ENCODE assay signal across 8 cellular contexts in genomic region chr10:96124230-96125141, GRCh38. TPM values are rescaled to one million over a fixed set of nuclear protein-coding genes. Genes with fewer than 3 reads are reported as not detected.
DNase-seq lines count a peak whose midpoint lies in the region; ATAC-seq and TF ChIP-seq lines count a peak whose summit lies in the region.

No MANE protein-coding gene starts in this region.

- ATAC-seq in GM23338, result peak; percentile 99
- ATAC-seq in HG03196 (IDR thresholded peaks at IDR 0.05; ENCODE audit: unreplicated experiment), result no peak
- ATAC-seq in HG02840 (IDR thresholded peaks at IDR 0.05; ENCODE audit: low FRiP score, unreplicated experiment), result no peak
- ATAC-seq in HG03159 (IDR thresholded peaks at IDR 0.05; ENCODE audit: unreplicated experiment), result no peak

- H3K4me3 ChIP-seq in GM23338 (peak overlapping the region; percentile 51), mucosa of stomach (ENCODE audit: low read length) (peak overlapping the region; percentile 45)

- intact Hi-C loops in dendritic cell treated with granulocyte-macrophage colony-stimulating factor and Interleukin-4, amounts not matched to agents 40 ng/mL and 50 ng/mL, for 4 days (cut with micrococcal nuclease), result no loop called here

- H3K27me3 ChIP-seq in GM23338 (ENCODE audit: insufficient read depth) (no peaks in the 10 kb centered on the region), mucosa of stomach (ENCODE audit: control insufficient read depth, insufficient read depth, low read length) (peaks cover 4% of the 10 kb centered on the region)

- peaks cover 3% of the 10 kb centered on the region; the same call in 1 of the 3 replicates for H3K36me3 Mint-ChIP-seq in GM23338 (ENCODE audit: low read depth)
- H3K36me3 Mint-ChIP-seq in dendritic cell treated with granulocyte-macrophage colony-stimulating factor and Interleukin-4, amounts not matched to agents 40 ng/mL and 50 ng/mL, for 4 days (ENCODE audit: low read depth), result peaks cover 3% of the 10 kb centered on the region

- peak overlapping the region; percentile 81 for H3K4me3 Mint-ChIP-seq in GM23338
- H3K4me3 Mint-ChIP-seq in dendritic cell treated with granulocyte-macrophage colony-stimulating factor and Interleukin-4, amounts not matched to agents 40 ng/mL and 50 ng/mL, for 4 days, result peak overlapping the region; percentile 57

- H3F3A ChIP-seq in GM23338 (replicated peaks; ENCODE audit: low read depth), result no peaks in the 10 kb centered on the region

- no peaks in the 10 kb centered on the region for H3K9me3 ChIP-seq in mucosa of stomach (ENCODE audit: control insufficient read depth, low read length)

- H3K79me2 ChIP-seq in GM23338 (replicated peaks; ENCODE audit: insufficient read depth), result no peaks in the 10 kb centered on the region

- H2AFZ ChIP-seq in GM23338, result peak overlapping the region; percentile 90

- H3K27ac Mint-ChIP-seq in GM23338, result peak overlapping the region; percentile 98
- H3K27ac Mint-ChIP-seq in dendritic cell treated with granulocyte-macrophage colony-stimulating factor and Interleukin-4, amounts not matched to agents 40 ng/mL and 50 ng/mL, for 4 days, result peak overlapping the region; percentile 60

- no peaks in the 10 kb centered on the region for H3K36me3 ChIP-seq in GM23338 (ENCODE audit: insufficient read depth)
- no peaks in the 10 kb centered on the region for H3K36me3 ChIP-seq in mucosa of stomach (ENCODE audit: control insufficient read depth, insufficient read depth, low read length)

- no peak for TF ChIP-seq CTCF in GM23338 (conservative IDR thresholded peaks at IDR 0.05; ENCODE audit: low read depth in 2 of 2)

- peak; percentile 75 for DNase-seq in GM23338 (ENCODE audit: low spot score)
- peak; percentile 59 for DNase-seq in NCI-H510A treated with DMSO at 0.1 percent for 48 hours (lab: John Stamatoyannopoulos, UW)
- no peak for DNase-seq in cerebellar nuclear complex (lab: John Stamatoyannopoulos, UW)

- H3K4me2 ChIP-seq in GM23338, result peak overlapping the region; percentile 73

- peaks cover 5% of the 10 kb centered on the region for H3K27me3 Mint-ChIP-seq in GM23338 (ENCODE audit: insufficient read depth, low read depth, poor library complexity)
- H3K27me3 Mint-ChIP-seq in dendritic cell treated with granulocyte-macrophage colony-stimulating factor and Interleukin-4, amounts not matched to agents 40 ng/mL and 50 ng/mL, for 4 days, result peaks cover 29% of the 10 kb centered on the region

- H3K9ac ChIP-seq in mucosa of stomach (ENCODE audit: low read length), result peak overlapping the region; percentile 33

- no peaks in the 10 kb centered on the region for H4K20me1 ChIP-seq in GM23338 (replicated peaks; ENCODE audit: insufficient read depth)

- peaks cover 12% of the 10 kb centered on the region for H3K4me1 ChIP-seq in GM23338 (ENCODE audit: insufficient read depth)
- peaks cover 4% of the 10 kb centered on the region for H3K4me1 ChIP-seq in mucosa of stomach (ENCODE audit: control insufficient read depth, insufficient read depth, low read length)

- H3K9me2 ChIP-seq in GM23338 (ENCODE audit: insufficient read depth), result 0 out of 2 replicates have a peak, but pooled peaks cover 3% of the 10 kb centered on the region

- no peaks in the 10 kb centered on the region for H3K9me3 Mint-ChIP-seq in GM23338
- no peaks in the 10 kb centered on the region for H3K9me3 Mint-ChIP-seq in dendritic cell treated with granulocyte-macrophage colony-stimulating factor and Interleukin-4, amounts not matched to agents 40 ng/mL and 50 ng/mL, for 4 days

- H3K27ac ChIP-seq in GM23338 (ENCODE audit: low read depth), result peak overlapping the region; percentile 35; the same call in 1 of the 2 replicates

- peaks cover 26% of the 10 kb centered on the region for H3K4me1 Mint-ChIP-seq in GM23338
- H3K4me1 Mint-ChIP-seq in dendritic cell treated with granulocyte-macrophage colony-stimulating factor and Interleukin-4, amounts not matched to agents 40 ng/mL and 50 ng/mL, for 4 days (ENCODE audit: low read depth), result peaks cover 28% of the 10 kb centered on the region

TF ChIP-seq in GM23338, 12 proteins besides CTCF, POLR2A, EP300 and RAD21:
- TF ChIP-seq JUNB (IDR thresholded peaks at IDR 0.05; ENCODE audit: unreplicated experiment) (no peak), POLR2AphosphoS5 (IDR thresholded peaks at IDR 0.05; ENCODE audit: low read depth) (peak; percentile 59), CREB1 (CRISPR knock-in tag; IDR thresholded peaks at IDR 0.05; ENCODE audit: low read depth) (no peak), STAT1 (IDR thresholded peaks at IDR 0.05; ENCODE audit: unreplicated experiment) (no peak)
- TF ChIP-seq, protein P1, sequence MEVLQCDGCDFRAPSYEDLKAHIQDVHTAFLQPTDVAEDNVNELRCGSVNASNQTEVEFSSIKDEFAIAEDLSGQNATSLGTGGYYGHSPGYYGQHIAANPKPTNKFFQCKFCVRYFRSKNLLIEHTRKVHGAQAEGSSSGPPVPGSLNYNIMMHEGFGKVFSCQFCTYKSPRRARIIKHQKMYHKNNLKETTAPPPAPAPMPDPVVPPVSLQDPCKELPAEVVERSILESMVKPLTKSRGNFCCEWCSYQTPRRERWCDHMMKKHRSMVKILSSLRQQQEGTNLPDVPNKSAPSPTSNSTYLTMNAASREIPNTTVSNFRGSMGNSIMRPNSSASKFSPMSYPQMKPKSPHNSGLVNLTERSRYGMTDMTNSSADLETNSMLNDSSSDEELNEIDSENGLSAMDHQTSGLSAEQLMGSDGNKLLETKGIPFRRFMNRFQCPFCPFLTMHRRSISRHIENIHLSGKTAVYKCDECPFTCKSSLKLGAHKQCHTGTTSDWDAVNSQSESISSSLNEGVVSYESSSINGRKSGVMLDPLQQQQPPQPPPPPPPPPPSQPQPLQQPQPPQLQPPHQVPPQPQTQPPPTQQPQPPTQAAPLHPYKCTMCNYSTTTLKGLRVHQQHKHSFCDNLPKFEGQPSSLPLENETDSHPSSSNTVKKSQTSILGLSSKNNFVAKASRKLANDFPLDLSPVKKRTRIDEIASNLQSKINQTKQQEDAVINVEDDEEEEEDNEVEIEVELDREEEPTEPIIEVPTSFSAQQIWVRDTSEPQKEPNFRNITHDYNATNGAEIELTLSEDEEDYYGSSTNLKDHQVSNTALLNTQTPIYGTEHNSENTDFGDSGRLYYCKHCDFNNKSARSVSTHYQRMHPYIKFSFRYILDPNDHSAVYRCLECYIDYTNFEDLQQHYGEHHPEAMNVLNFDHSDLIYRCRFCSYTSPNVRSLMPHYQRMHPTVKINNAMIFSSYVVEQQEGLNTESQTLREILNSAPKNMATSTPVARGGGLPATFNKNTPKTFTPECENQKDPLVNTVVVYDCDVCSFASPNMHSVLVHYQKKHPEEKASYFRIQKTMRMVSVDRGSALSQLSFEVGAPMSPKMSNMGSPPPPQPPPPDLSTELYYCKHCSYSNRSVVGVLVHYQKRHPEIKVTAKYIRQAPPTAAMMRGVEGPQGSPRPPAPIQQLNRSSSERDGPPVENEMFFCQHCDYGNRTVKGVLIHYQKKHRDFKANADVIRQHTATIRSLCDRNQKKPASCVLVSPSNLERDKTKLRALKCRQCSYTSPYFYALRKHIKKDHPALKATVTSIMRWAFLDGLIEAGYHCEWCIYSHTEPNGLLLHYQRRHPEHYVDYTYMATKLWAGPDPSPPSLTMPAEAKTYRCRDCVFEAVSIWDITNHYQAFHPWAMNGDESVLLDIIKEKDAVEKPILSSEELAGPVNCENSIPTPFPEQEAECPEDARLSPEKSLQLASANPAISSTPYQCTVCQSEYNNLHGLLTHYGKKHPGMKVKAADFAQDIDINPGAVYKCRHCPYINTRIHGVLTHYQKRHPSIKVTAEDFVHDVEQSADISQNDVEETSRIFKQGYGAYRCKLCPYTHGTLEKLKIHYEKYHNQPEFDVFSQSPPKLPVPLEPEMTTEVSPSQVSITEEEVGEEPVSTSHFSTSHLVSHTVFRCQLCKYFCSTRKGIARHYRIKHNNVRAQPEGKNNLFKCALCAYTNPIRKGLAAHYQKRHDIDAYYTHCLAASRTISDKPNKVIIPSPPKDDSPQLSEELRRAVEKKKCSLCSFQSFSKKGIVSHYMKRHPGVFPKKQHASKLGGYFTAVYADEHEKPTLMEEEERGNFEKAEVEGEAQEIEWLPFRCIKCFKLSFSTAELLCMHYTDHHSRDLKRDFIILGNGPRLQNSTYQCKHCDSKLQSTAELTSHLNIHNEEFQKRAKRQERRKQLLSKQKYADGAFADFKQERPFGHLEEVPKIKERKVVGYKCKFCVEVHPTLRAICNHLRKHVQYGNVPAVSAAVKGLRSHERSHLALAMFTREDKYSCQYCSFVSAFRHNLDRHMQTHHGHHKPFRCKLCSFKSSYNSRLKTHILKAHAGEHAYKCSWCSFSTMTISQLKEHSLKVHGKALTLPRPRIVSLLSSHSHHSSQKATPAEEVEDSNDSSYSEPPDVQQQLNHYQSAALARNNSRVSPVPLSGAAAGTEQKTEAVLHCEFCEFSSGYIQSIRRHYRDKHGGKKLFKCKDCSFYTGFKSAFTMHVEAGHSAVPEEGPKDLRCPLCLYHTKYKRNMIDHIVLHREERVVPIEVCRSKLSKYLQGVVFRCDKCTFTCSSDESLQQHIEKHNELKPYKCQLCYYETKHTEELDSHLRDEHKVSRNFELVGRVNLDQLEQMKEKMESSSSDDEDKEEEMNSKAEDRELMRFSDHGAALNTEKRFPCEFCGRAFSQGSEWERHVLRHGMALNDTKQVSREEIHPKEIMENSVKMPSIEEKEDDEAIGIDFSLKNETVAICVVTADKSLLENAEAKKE (CRISPR knock-in tag; IDR thresholded peaks at IDR 0.05), result no peak

RNA-seq across cellular contexts. Expression of gene ZNF518A, which starts 5.6 kb away (rescaled TPM):
- 44.6 and 46.3 TPM in 2 replicates for total RNA-seq in GM23338 (2014; rRNA removed; shearing (Covaris generic))
- 43.1 and 52.1 TPM in 2 replicates for polyA plus RNA-seq in GM23338 (2016; fragmentation: Nextera tagmentation; extraction: Ambion mirVana)

Comparison
In these comparisons a context has a peak if more than half of its experiments do, and no peak if none do; other contexts are left out.
1. DNase-seq: peak in GM23338 (single experiment) and NCI-H510A treated with DMSO at 0.1 percent for 48 hours (single experiment); none in cerebellar nuclear complex (0 of 2).